Comparison of ENCODE assay signal across 19 cellular contexts in the genomic region with DNA sequence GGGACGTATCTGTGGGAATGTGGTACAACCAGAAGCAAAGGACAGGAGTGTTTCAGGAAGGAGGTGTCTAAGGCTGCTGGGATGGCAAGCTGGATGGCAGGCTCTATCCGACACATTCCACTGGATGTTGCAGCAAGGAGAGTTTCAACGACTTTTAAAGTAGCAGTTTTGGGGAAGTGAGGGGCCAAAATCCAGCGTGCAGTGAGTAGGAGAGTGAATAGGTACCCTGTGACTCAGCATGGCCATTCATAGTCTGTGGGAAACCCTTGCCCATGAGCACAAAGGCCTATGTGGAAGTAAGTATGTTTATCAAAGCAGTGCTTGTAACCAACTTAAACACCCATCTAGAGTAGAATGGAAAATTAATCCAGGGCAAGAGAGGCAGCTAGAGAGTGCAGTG.
DNase-seq lines count a peak whose midpoint lies in the region; ATAC-seq and TF ChIP-seq lines count a peak whose summit lies in the region.
"Had no signal": no experiment of that assay in that cellular context is flagged by ENCODE, and none has a peak within 500 bp of the region (broad histone marks: within the 10 kb centered on the region; RNA-seq: fewer than 3 reads in every experiment).

No MANE protein-coding gene starts in this region.

- H3K27ac ChIP-seq in naive thymus-derived CD4-positive, alpha-beta T cell (ENCODE audit: low read depth, low read length) = no peak overlapping the region
- H3K27ac ChIP-seq: KMS-11 had no signal

- no peaks in the 10 kb centered on the region for H3K36me3 ChIP-seq in naive thymus-derived CD4-positive, alpha-beta T cell (ENCODE audit: control insufficient read depth in 2 of 3, insufficient read depth in 3 of 3, low read length in 3 of 3)
- H3K36me3 ChIP-seq: MG63 had no signal

- H3K36me3 Mint-ChIP-seq in naive thymus-derived CD4-positive, alpha-beta T cell = peaks cover 0 to 4% (median 0%) of the 10 kb centered on the region in 5 donors
- H3K36me3 Mint-ChIP-seq in activated naive CD8-positive, alpha-beta T cell treated with anti-CD3 and anti-CD28 coated beads, Interleukin-2, amount 50 U/mL, for 24 hours (ENCODE audit: low read depth) = no peaks in the 10 kb centered on the region
- H3K36me3 Mint-ChIP-seq: CD4-positive, alpha-beta memory T cell had no signal

- H3K9me3 Mint-ChIP-seq in naive thymus-derived CD4-positive, alpha-beta T cell = peaks cover 0 to 12% (median 5%) of the 10 kb centered on the region in 11 donors
- H3K9me3 Mint-ChIP-seq in activated naive CD8-positive, alpha-beta T cell treated with anti-CD3 and anti-CD28 coated beads, Interleukin-2, amount 50 U/mL, for 24 hours = peaks cover 7% of the 10 kb centered on the region
- H3K9me3 Mint-ChIP-seq: T-helper 1 cell treated with Interleukin-12 subunit alpha and Interleukin-12 subunit beta and Interleukin-4 antibody, amounts not matched to agents 30 μg/mL and 1 μg/mL, for 36 hours had no signal

- TF ChIP-seq CTCF in omental fat pad (IDR thresholded peaks at IDR 0.05) = no peak

- ATAC-seq in naive thymus-derived CD4-positive, alpha-beta T cell = peak; percentile 58
- no peak for ATAC-seq in HG03097 (IDR thresholded peaks at IDR 0.05; ENCODE audit: low FRiP score, unreplicated experiment)
- ATAC-seq in omental fat pad (ENCODE audit: low FRiP score) = no peak
- ATAC-seq in activated naive CD8-positive, alpha-beta T cell treated with anti-CD3 and anti-CD28 coated beads, Interleukin-2, amount 50 U/mL, for 24 hours = no peak
- ATAC-seq: HCT116 had no signal

- no peak overlapping the region for H3K4me3 Mint-ChIP-seq in naive thymus-derived CD4-positive, alpha-beta T cell
- no peak overlapping the region for H3K4me3 Mint-ChIP-seq in activated naive CD8-positive, alpha-beta T cell treated with anti-CD3 and anti-CD28 coated beads, Interleukin-2, amount 50 U/mL, for 24 hours
- H3K4me3 Mint-ChIP-seq: CD4-positive, alpha-beta memory T cell; T-helper 1 cell treated with Interleukin-12 subunit alpha and Interleukin-12 subunit beta and Interleukin-4 antibody, amounts not matched to agents 30 μg/mL and 1 μg/mL, for 36 hours had no signal

- H3K27ac Mint-ChIP-seq in naive thymus-derived CD4-positive, alpha-beta T cell = no peak overlapping the region
- no peak overlapping the region for H3K27ac Mint-ChIP-seq in activated naive CD8-positive, alpha-beta T cell treated with anti-CD3 and anti-CD28 coated beads, Interleukin-2, amount 50 U/mL, for 24 hours
- H3K27ac Mint-ChIP-seq: CD4-positive, alpha-beta memory T cell; T-helper 1 cell treated with Interleukin-12 subunit alpha and Interleukin-12 subunit beta and Interleukin-4 antibody, amounts not matched to agents 30 μg/mL and 1 μg/mL, for 36 hours had no signal

- no peaks in the 10 kb centered on the region for H3K9me3 ChIP-seq in naive thymus-derived CD4-positive, alpha-beta T cell (ENCODE audit: control insufficient read depth in 2 of 3, low read length in 3 of 3)
- H3K9me3 ChIP-seq: MG63, SK-N-SH had no signal

- H3K27me3 ChIP-seq in naive thymus-derived CD4-positive, alpha-beta T cell (ENCODE audit: control insufficient read depth in 2 of 2, insufficient read depth in 2 of 2, low read length in 2 of 2) = no peaks in the 10 kb centered on the region
- H3K27me3 ChIP-seq: MG63 had no signal

- intact Hi-C loops in naive thymus-derived CD4-positive, alpha-beta T cell (cut with micrococcal nuclease) = no loop called here

- no peaks in the 10 kb centered on the region for H3K4me1 ChIP-seq in naive thymus-derived CD4-positive, alpha-beta T cell (ENCODE audit: control insufficient read depth in 2 of 2, insufficient read depth in 2 of 2, low read length in 2 of 2)

- CTCF ChIA-PET in naive thymus-derived CD4-positive, alpha-beta T cell (lab: Charles Lee) = no interaction called here

- POLR2A ChIA-PET in naive thymus-derived CD4-positive, alpha-beta T cell (lab: Charles Lee) = no interaction called here

- no peaks in the 10 kb centered on the region for H3K4me1 Mint-ChIP-seq in naive thymus-derived CD4-positive, alpha-beta T cell
- no peaks in the 10 kb centered on the region for H3K4me1 Mint-ChIP-seq in activated naive CD8-positive, alpha-beta T cell treated with anti-CD3 and anti-CD28 coated beads, Interleukin-2, amount 50 U/mL, for 24 hours
- H3K4me1 Mint-ChIP-seq: CD4-positive, alpha-beta memory T cell had no signal

- peaks cover 0 to 5% (median 4%) of the 10 kb centered on the region in 5 donors for H3K27me3 Mint-ChIP-seq in naive thymus-derived CD4-positive, alpha-beta T cell
- H3K27me3 Mint-ChIP-seq in activated naive CD8-positive, alpha-beta T cell treated with anti-CD3 and anti-CD28 coated beads, Interleukin-2, amount 50 U/mL, for 24 hours = no peaks in the 10 kb centered on the region
- H3K27me3 Mint-ChIP-seq: CD4-positive, alpha-beta memory T cell had no signal

- DNase-seq in HT1080 (ENCODE audit: low read depth) (peak; percentile 43), MV-4-11 (lab: John Stamatoyannopoulos, UW) (peak; percentile 65), astrocyte of the hippocampus (ENCODE audit: low read depth, low spot score) (peak; percentile 50), omental fat pad (ENCODE audit: low spot score) (no peak), NCI-H1048 (lab: John Stamatoyannopoulos, UW) (no peak)
- DNase-seq in naive thymus-derived CD4-positive, alpha-beta T cell = no peak
- no peak for DNase-seq in activated naive CD8-positive, alpha-beta T cell treated with anti-CD3 and anti-CD28 coated beads, Interleukin-2, amount 50 U/mL, for 24 hours
- DNase-seq: CD4-positive, alpha-beta memory T cell; MG63; NCI-H1436; NCI-H2029; NCI-H2171; NCI-H446; NK-92 treated with Interleukin-12 subunit alpha and Interleukin-12 subunit beta, amount 100 ng/mL, for 24 hours; SK-N-SH had no signal

- no peak overlapping the region for H3K4me3 ChIP-seq in naive thymus-derived CD4-positive, alpha-beta T cell (ENCODE audit: low read length)
- H3K4me3 ChIP-seq: MG63 had no signal

Comparison
In these comparisons a context has a peak if more than half of its experiments do, and no peak if none do; other contexts are left out.
1. DNase-seq: peak in HT1080 (single experiment), MV-4-11 (single experiment) and astrocyte of the hippocampus (single experiment); none in naive thymus-derived CD4-positive, alpha-beta T cell (0 of 9), omental fat pad (single experiment), activated naive CD8-positive, alpha-beta T cell treated with anti-CD3 and anti-CD28 coated beads, Interleukin-2, amount 50 U/mL, for 24 hours (single experiment) and NCI-H1048 (single experiment).